12 cellular contexts compared by ENCODE assay signal in genomic region chr13:76440568-76440967, GRCh38.
DNase-seq lines count a peak whose midpoint lies in the region; ATAC-seq, FAIRE-seq and TF ChIP-seq lines count a peak whose summit lies in the region.
"Had no signal": no experiment of that assay in that cellular context is flagged by ENCODE, and none has a peak within 500 bp of the region (broad histone marks: within the 10 kb centered on the region; RNA-seq: fewer than 3 reads in every experiment).

No MANE protein-coding gene starts in this region.

- H3K27me3 ChIP-seq in Loucy (ENCODE audit: insufficient read depth, low read length, poor library complexity, severe bottlenecking), result no peaks in the 10 kb centered on the region
- H3K27me3 ChIP-seq in MG63, result no peaks in the 10 kb centered on the region
- H3K27me3 ChIP-seq: breast epithelium, gastroesophageal sphincter had no signal

- ATAC-seq in HG02852 (IDR thresholded peaks at IDR 0.05; ENCODE audit: unreplicated experiment), result peak; percentile 99
- ATAC-seq: gastroesophageal sphincter, natural killer cell had no signal

- no peaks in the 10 kb centered on the region for H3F3A ChIP-seq in Loucy (ENCODE audit: low read depth)

- peaks cover 3% of the 10 kb centered on the region for H3K9me3 Mint-ChIP-seq in activated T-helper 1 cell treated with anti-CD3 and anti-CD28 coated beads, Interleukin-12 subunit alpha, Interleukin-12 subunit beta, Interleukin-2, Interleukin-4 antibody, amounts not matched to agents 30 ng/mL and 10 ng/mL and 1 ng/mL, durations not matched to agents 14 hours and 24 hours and 36 hours

- no peaks in the 10 kb centered on the region for H3K9me2 ChIP-seq in Loucy (replicated peaks; ENCODE audit: low read depth, low read length)

- no peak overlapping the region for H3K27ac Mint-ChIP-seq in activated T-helper 1 cell treated with anti-CD3 and anti-CD28 coated beads, Interleukin-12 subunit alpha, Interleukin-12 subunit beta, Interleukin-2, Interleukin-4 antibody, amounts not matched to agents 30 ng/mL and 10 ng/mL and 1 ng/mL, durations not matched to agents 14 hours and 24 hours and 36 hours
- H3K27ac Mint-ChIP-seq: natural killer cell had no signal

- no peaks in the 10 kb centered on the region for H4K20me1 ChIP-seq in Loucy (ENCODE audit: insufficient read depth, low read length, poor library complexity, severe bottlenecking)

- H3K9me3 ChIP-seq in Loucy (ENCODE audit: insufficient read depth, low read depth, low read length) (no peaks in the 10 kb centered on the region; the same call in 1 of the 2 replicates), MG63 (no peaks in the 10 kb centered on the region)
- H3K9me3 ChIP-seq: breast epithelium, gastroesophageal sphincter had no signal

- H3K4me3 Mint-ChIP-seq in activated T-helper 1 cell treated with anti-CD3 and anti-CD28 coated beads, Interleukin-12 subunit alpha, Interleukin-12 subunit beta, Interleukin-2, Interleukin-4 antibody, amounts not matched to agents 30 ng/mL and 10 ng/mL and 1 ng/mL, durations not matched to agents 14 hours and 24 hours and 36 hours, result no peak overlapping the region
- H3K4me3 Mint-ChIP-seq: natural killer cell had no signal

- no peak overlapping the region for H3K4me3 ChIP-seq in Loucy (ENCODE audit: low read length, poor library complexity, severe bottlenecking)
- no peak overlapping the region for H3K4me3 ChIP-seq in MG63
- H3K4me3 ChIP-seq: breast epithelium, gastroesophageal sphincter had no signal

- TF ChIP-seq CTCF in Loucy (conservative IDR thresholded peaks at IDR 0.05; ENCODE audit: low read length), result no peak

- no peak overlapping the region for H3K9ac ChIP-seq in Loucy (ENCODE audit: low read depth, low read length, poor library complexity, severe bottlenecking)

- H3K4me1 Mint-ChIP-seq in activated T-helper 1 cell treated with anti-CD3 and anti-CD28 coated beads, Interleukin-12 subunit alpha, Interleukin-12 subunit beta, Interleukin-2, Interleukin-4 antibody, amounts not matched to agents 30 ng/mL and 10 ng/mL and 1 ng/mL, durations not matched to agents 14 hours and 24 hours and 36 hours (ENCODE audit: low read depth), result no peaks in the 10 kb centered on the region
- H3K4me1 Mint-ChIP-seq: natural killer cell had no signal

- intact Hi-C loops in activated T-helper 1 cell treated with anti-CD3 and anti-CD28 coated beads, Interleukin-12 subunit alpha, Interleukin-12 subunit beta, Interleukin-2, Interleukin-4 antibody, amounts not matched to agents 30 ng/mL and 10 ng/mL and 1 ng/mL, durations not matched to agents 14 hours and 24 hours and 36 hours (cut with micrococcal nuclease), result no loop called here

- DNase-seq in GM19239 (ENCODE audit: insufficient read length, low spot score), result peak; percentile 1
- DNase-seq in putamen (ENCODE audit: low spot score), result peak; percentile 49
- no peak for DNase-seq in activated T-helper 1 cell treated with anti-CD3 and anti-CD28 coated beads, Interleukin-12 subunit alpha, Interleukin-12 subunit beta, Interleukin-2, Interleukin-4 antibody, amounts not matched to agents 30 ng/mL and 10 ng/mL and 1 ng/mL, durations not matched to agents 14 hours and 24 hours and 36 hours (ENCODE audit: low spot score)
- DNase-seq in activated CD4-positive, alpha-beta T cell treated with anti-CD3 and anti-CD28 coated beads for 48 hours, result no peak
- DNase-seq in MG63, result no peak
- DNase-seq: natural killer cell had no signal

- peak; percentile 28 for FAIRE-seq in GM19239 (lab: Jason Lieb, UNC)
- FAIRE-seq: G401.6, urothelium cell line had no signal

- no peaks in the 10 kb centered on the region for H3K36me3 ChIP-seq in Loucy (ENCODE audit: insufficient read depth, low read length)
- no peaks in the 10 kb centered on the region for H3K36me3 ChIP-seq in MG63
- H3K36me3 ChIP-seq: breast epithelium, gastroesophageal sphincter had no signal

- no peak overlapping the region for H3K4me2 ChIP-seq in Loucy (ENCODE audit: low read depth, low read length, poor library complexity, severe bottlenecking)

- no peaks in the 10 kb centered on the region for H3K4me1 ChIP-seq in Loucy (ENCODE audit: insufficient read depth, low read length, poor library complexity, severe bottlenecking)
- H3K4me1 ChIP-seq: breast epithelium, gastroesophageal sphincter had no signal

- H2AFZ ChIP-seq in Loucy (ENCODE audit: low read length), result 0 out of 2 replicates have a peak overlapping the region, but pooled peaks have one; percentile 22

- no peaks in the 10 kb centered on the region for H3K27me3 Mint-ChIP-seq in activated T-helper 1 cell treated with anti-CD3 and anti-CD28 coated beads, Interleukin-12 subunit alpha, Interleukin-12 subunit beta, Interleukin-2, Interleukin-4 antibody, amounts not matched to agents 30 ng/mL and 10 ng/mL and 1 ng/mL, durations not matched to agents 14 hours and 24 hours and 36 hours (ENCODE audit: insufficient read depth)

- H3K79me2 ChIP-seq in Loucy (ENCODE audit: insufficient read depth, low read length), result no peaks in the 10 kb centered on the region

- H3K36me3 Mint-ChIP-seq in activated T-helper 1 cell treated with anti-CD3 and anti-CD28 coated beads, Interleukin-12 subunit alpha, Interleukin-12 subunit beta, Interleukin-2, Interleukin-4 antibody, amounts not matched to agents 30 ng/mL and 10 ng/mL and 1 ng/mL, durations not matched to agents 14 hours and 24 hours and 36 hours (ENCODE audit: low read depth), result no peaks in the 10 kb centered on the region
- H3K36me3 Mint-ChIP-seq: natural killer cell had no signal

Comparison
In these comparisons a context has a peak if more than half of its experiments do, and no peak if none do; other contexts are left out.
1. DNase-seq: peak in GM19239 (single experiment) and putamen (single experiment); none in activated T-helper 1 cell treated with anti-CD3 and anti-CD28 coated beads, Interleukin-12 subunit alpha, Interleukin-12 subunit beta, Interleukin-2, Interleukin-4 antibody, amounts not matched to agents 30 ng/mL and 10 ng/mL and 1 ng/mL, durations not matched to agents 14 hours and 24 hours and 36 hours (single experiment), activated CD4-positive, alpha-beta T cell treated with anti-CD3 and anti-CD28 coated beads for 48 hours (single experiment) and MG63 (single experiment).